In the genomic region with DNA sequence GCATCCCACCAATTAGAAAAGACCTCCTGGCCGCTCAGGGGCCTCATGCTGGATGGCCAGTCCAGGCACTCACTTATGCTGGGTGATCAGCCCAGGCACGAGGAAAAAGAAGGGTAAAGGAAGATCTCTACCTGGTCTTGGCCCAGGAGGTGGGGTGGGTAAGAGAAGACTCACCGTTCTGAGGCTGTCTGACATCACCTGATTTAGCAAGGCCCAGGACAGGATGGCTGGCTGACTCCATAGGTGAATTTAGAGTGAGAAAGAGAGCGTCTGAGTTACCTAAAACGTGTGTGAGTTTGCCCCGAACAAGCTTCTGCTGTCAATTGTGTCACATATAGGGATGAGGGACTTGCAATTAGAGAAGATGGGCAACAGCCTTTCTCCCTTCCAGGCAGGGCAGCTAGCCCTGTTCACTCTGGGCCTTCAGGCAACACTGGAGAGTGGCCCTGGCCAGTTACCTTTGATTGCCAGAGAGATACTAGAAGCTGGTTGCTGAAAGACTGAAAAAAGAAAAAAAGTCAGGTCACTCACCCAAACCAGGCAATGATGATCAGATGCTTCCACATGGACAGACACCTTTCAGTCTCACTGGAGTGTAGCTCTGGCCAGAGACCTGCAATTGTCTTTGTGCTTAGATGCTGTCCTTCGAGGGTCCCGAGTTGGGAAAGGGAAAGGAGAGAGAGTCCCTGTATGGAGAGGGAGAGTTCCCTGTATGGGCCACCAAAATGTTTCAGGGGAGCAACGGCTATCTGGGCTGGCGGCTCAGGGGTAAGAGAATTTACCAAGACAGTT, we compare ENCODE assay signal across 10 cellular contexts. TPM values are rescaled to one million over a fixed set of nuclear protein-coding genes. Genes with fewer than 3 reads are reported as not detected.
DNase-seq lines count a peak whose midpoint lies in the region; ATAC-seq and TF ChIP-seq lines count a peak whose summit lies in the region.
"Had no signal": no experiment of that assay in that cellular context is flagged by ENCODE, and none has a peak within 500 bp of the region (broad histone marks: within the 10 kb centered on the region; RNA-seq: fewer than 3 reads in every experiment).

No MANE protein-coding gene starts in this region.

- no peak for TF ChIP-seq POLR2A in transverse colon (IDR thresholded peaks at IDR 0.05)

- peaks cover 60% of the 10 kb centered on the region for H3K4me1 Mint-ChIP-seq in activated naive CD4-positive, alpha-beta T cell treated with anti-CD3 and anti-CD28 coated beads, Interleukin-2, amount 50 U/mL, for 24 hours
- H3K4me1 Mint-ChIP-seq in activated naive CD4-positive, alpha-beta T cell treated with anti-CD3 and anti-CD28 coated beads, Interleukin-2, amount 10 ng/mL, durations not matched to agents 7 days and 5 days = peaks cover 69% of the 10 kb centered on the region
- peaks cover 32 to 65% (median 57%) of the 10 kb centered on the region in 7 donors for H3K4me1 Mint-ChIP-seq in naive thymus-derived CD4-positive, alpha-beta T cell

- peak overlapping the region; percentile 35 for H3K27ac ChIP-seq in cingulate gyrus (ENCODE audit: low read depth, low read length)
- no peak overlapping the region for H3K27ac ChIP-seq in naive thymus-derived CD4-positive, alpha-beta T cell (ENCODE audit: low read depth, low read length)
- H3K27ac ChIP-seq in transverse colon = peak overlapping the region; percentile 86 to 93 (median 90)

- H3K9me3 ChIP-seq in naive thymus-derived CD4-positive, alpha-beta T cell (ENCODE audit: control insufficient read depth in 2 of 3, low read length in 3 of 3) = no peaks in the 10 kb centered on the region
- no peaks in the 10 kb centered on the region for H3K9me3 ChIP-seq in transverse colon

- no peak for TF ChIP-seq EP300 in transverse colon (IDR thresholded peaks at IDR 0.05; ENCODE audit: low read depth)

- no peak overlapping the region for H3K4me3 Mint-ChIP-seq in activated naive CD4-positive, alpha-beta T cell treated with anti-CD3 and anti-CD28 coated beads, Interleukin-2, amount 50 U/mL, for 24 hours
- no peak overlapping the region for H3K4me3 Mint-ChIP-seq in activated naive CD4-positive, alpha-beta T cell treated with anti-CD3 and anti-CD28 coated beads, Interleukin-2, amount 10 ng/mL, durations not matched to agents 7 days and 5 days
- H3K4me3 Mint-ChIP-seq in naive thymus-derived CD4-positive, alpha-beta T cell = peak overlapping the region in 4 of 10 donors; percentile 62 to 84 (median 69)

- CTCF ChIA-PET in activated naive CD4-positive, alpha-beta T cell treated with anti-CD3 and anti-CD28 coated beads, Interleukin-2, amount 10 ng/mL, durations not matched to agents 7 days and 5 days (lab: Charles Lee) = no interaction called here
- CTCF ChIA-PET in naive thymus-derived CD4-positive, alpha-beta T cell (lab: Charles Lee) = no interaction called here

- intact Hi-C loops in naive thymus-derived CD4-positive, alpha-beta T cell (cut with micrococcal nuclease) = loop anchor here in 1 of 2 donors (1.0 kb wide), 1 partner anchor 11 kb away; no protein-coding TSS in a partner anchor
- intact Hi-C loops in transverse colon (cut with DNase I; ENCODE audit: low total_unique reads) = no loop called here

- in situ Hi-C loops in transverse colon (cut with MboI; ENCODE audit: low pct_ligation_motif_present in 1 of 4, low pct_unique_long_range_greater_than_20kb in 1 of 4, low sequenced_read_pairs in 3 of 4) = no loop called here

- DNase-seq in activated naive CD4-positive, alpha-beta T cell treated with anti-CD3 and anti-CD28 coated beads, Interleukin-2, amount 10 ng/mL, durations not matched to agents 7 days and 5 days = no peak
- no peak for DNase-seq in naive thymus-derived CD4-positive, alpha-beta T cell
- no peak for DNase-seq in transverse colon
- no peak for DNase-seq in MV-4-11 (lab: John Stamatoyannopoulos, UW)
- no peak for DNase-seq in ecto neural progenitor cell (ENCODE audit: low spot score)
- DNase-seq: activated CD4-positive, alpha-beta T cell treated with anti-CD3 and anti-CD28 coated beads for 48 hours; glutamatergic neuron had no signal

- H3K27me3 ChIP-seq in naive thymus-derived CD4-positive, alpha-beta T cell (ENCODE audit: control insufficient read depth in 2 of 2, insufficient read depth in 2 of 2, low read length in 2 of 2) = no peaks in the 10 kb centered on the region
- H3K27me3 ChIP-seq in transverse colon = no peaks in the 10 kb centered on the region

- H3K9me3 Mint-ChIP-seq in activated naive CD4-positive, alpha-beta T cell treated with anti-CD3 and anti-CD28 coated beads, Interleukin-2, amount 50 U/mL, for 24 hours = no peaks in the 10 kb centered on the region
- no peaks in the 10 kb centered on the region for H3K9me3 Mint-ChIP-seq in activated naive CD4-positive, alpha-beta T cell treated with anti-CD3 and anti-CD28 coated beads, Interleukin-2, amount 10 ng/mL, durations not matched to agents 7 days and 5 days
- no peaks in the 10 kb centered on the region for H3K9me3 Mint-ChIP-seq in naive thymus-derived CD4-positive, alpha-beta T cell

- no peaks in the 10 kb centered on the region for H3K36me3 Mint-ChIP-seq in activated naive CD4-positive, alpha-beta T cell treated with anti-CD3 and anti-CD28 coated beads, Interleukin-2, amount 50 U/mL, for 24 hours
- H3K36me3 Mint-ChIP-seq in activated naive CD4-positive, alpha-beta T cell treated with anti-CD3 and anti-CD28 coated beads, Interleukin-2, amount 10 ng/mL, durations not matched to agents 7 days and 5 days = peaks cover 5% of the 10 kb centered on the region
- H3K36me3 Mint-ChIP-seq in naive thymus-derived CD4-positive, alpha-beta T cell = peaks cover 0 to 4% (median 0%) of the 10 kb centered on the region in 5 donors

- TF ChIP-seq CTCF in transverse colon (IDR thresholded peaks at IDR 0.05) = no peak

- no peak for ATAC-seq in naive thymus-derived CD4-positive, alpha-beta T cell
- no peak for ATAC-seq in GM19324 (IDR thresholded peaks at IDR 0.05; ENCODE audit: low FRiP score, unreplicated experiment)

- POLR2A ChIA-PET in naive thymus-derived CD4-positive, alpha-beta T cell (lab: Charles Lee) = interaction anchor here (0.5 to 2.5 kb wide), 5 partner anchors 9 to 241 kb away, joined by 3 to 10 read pairs (median 4); no protein-coding TSS in a partner anchor

- H3K36me3 ChIP-seq in naive thymus-derived CD4-positive, alpha-beta T cell (ENCODE audit: control insufficient read depth in 2 of 3, insufficient read depth in 3 of 3, low read length in 3 of 3) = no peaks in the 10 kb centered on the region
- no peaks in the 10 kb centered on the region for H3K36me3 ChIP-seq in transverse colon

- 77 to 91% methylated on average over 5 to 10 of the region's 10 CpGs for WGBS in transverse colon (ENCODE audit: low coverage in 1 of 2), 2 donors

- no peak overlapping the region for H3K4me3 ChIP-seq in naive thymus-derived CD4-positive, alpha-beta T cell (ENCODE audit: low read length)
- H3K4me3 ChIP-seq in transverse colon = no peak overlapping the region

- H3K27ac Mint-ChIP-seq in activated naive CD4-positive, alpha-beta T cell treated with anti-CD3 and anti-CD28 coated beads, Interleukin-2, amount 50 U/mL, for 24 hours = peak overlapping the region; percentile 60
- no peak overlapping the region for H3K27ac Mint-ChIP-seq in activated naive CD4-positive, alpha-beta T cell treated with anti-CD3 and anti-CD28 coated beads, Interleukin-2, amount 10 ng/mL, durations not matched to agents 7 days and 5 days
- peak overlapping the region in 7 of 9 donors; percentile 3 to 93 (median 84) for H3K27ac Mint-ChIP-seq in naive thymus-derived CD4-positive, alpha-beta T cell

- H3K4me1 ChIP-seq in naive thymus-derived CD4-positive, alpha-beta T cell (ENCODE audit: control insufficient read depth in 2 of 2, insufficient read depth in 2 of 2, low read length in 2 of 2) = peaks cover 0 to 17% of the 10 kb centered on the region in 2 donors
- peaks cover 25 to 64% (median 54%) of the 10 kb centered on the region in 4 donors for H3K4me1 ChIP-seq in transverse colon

- H3K27me3 Mint-ChIP-seq in activated naive CD4-positive, alpha-beta T cell treated with anti-CD3 and anti-CD28 coated beads, Interleukin-2, amount 50 U/mL, for 24 hours = no peaks in the 10 kb centered on the region
- peaks cover 20% of the 10 kb centered on the region for H3K27me3 Mint-ChIP-seq in activated naive CD4-positive, alpha-beta T cell treated with anti-CD3 and anti-CD28 coated beads, Interleukin-2, amount 10 ng/mL, durations not matched to agents 7 days and 5 days
- H3K27me3 Mint-ChIP-seq in naive thymus-derived CD4-positive, alpha-beta T cell = peaks cover 0 to 4% (median 0%) of the 10 kb centered on the region in 5 donors

RNA-seq across cellular contexts. Expression of a gene that starts 35.7 kb away (rescaled TPM):
- 10 to 100 TPM; 10.8 to 69.9 (median 26.7) TPM for total RNA-seq in naive thymus-derived CD4-positive, alpha-beta T cell
- 1 to 10 TPM; 2.2 to 2.8 TPM for polyA plus RNA-seq in naive thymus-derived CD4-positive, alpha-beta T cell
- 100 to 1,000 TPM in 1 of 4 donors, 10 to 100 TPM in 3; 21.1 to 100 (median 84.6) TPM for total RNA-seq in transverse colon

RNA-seq across cellular contexts. Expression of a gene that starts 37.6 kb away (rescaled TPM):
- 100 to 1,000 TPM in 1 of 5 experiments, 10 to 100 TPM in 4; 59.4 to 204 (median 81.3) TPM for total RNA-seq in naive thymus-derived CD4-positive, alpha-beta T cell
- 100 to 1,000 TPM; 107 to 132 TPM for polyA plus RNA-seq in naive thymus-derived CD4-positive, alpha-beta T cell
- 100 to 1,000 TPM; 123 to 146 (median 139) TPM for total RNA-seq in transverse colon

RNA-seq across cellular contexts. Expression of a gene that starts 59.9 kb away (rescaled TPM):
- 100 to 1,000 TPM in 4 of 5 experiments, 10 to 100 TPM in 1; 86.7 to 930 (median 242) TPM for total RNA-seq in naive thymus-derived CD4-positive, alpha-beta T cell
- 100 to 1,000 TPM; 107 to 151 TPM for polyA plus RNA-seq in naive thymus-derived CD4-positive, alpha-beta T cell
- total RNA-seq in transverse colon = 100 to 1,000 TPM in 3 of 4 donors, 10 to 100 TPM in 1; 77.1 to 128 (median 106) TPM
